11 cellular contexts compared by ENCODE assay signal in the genomic region with DNA sequence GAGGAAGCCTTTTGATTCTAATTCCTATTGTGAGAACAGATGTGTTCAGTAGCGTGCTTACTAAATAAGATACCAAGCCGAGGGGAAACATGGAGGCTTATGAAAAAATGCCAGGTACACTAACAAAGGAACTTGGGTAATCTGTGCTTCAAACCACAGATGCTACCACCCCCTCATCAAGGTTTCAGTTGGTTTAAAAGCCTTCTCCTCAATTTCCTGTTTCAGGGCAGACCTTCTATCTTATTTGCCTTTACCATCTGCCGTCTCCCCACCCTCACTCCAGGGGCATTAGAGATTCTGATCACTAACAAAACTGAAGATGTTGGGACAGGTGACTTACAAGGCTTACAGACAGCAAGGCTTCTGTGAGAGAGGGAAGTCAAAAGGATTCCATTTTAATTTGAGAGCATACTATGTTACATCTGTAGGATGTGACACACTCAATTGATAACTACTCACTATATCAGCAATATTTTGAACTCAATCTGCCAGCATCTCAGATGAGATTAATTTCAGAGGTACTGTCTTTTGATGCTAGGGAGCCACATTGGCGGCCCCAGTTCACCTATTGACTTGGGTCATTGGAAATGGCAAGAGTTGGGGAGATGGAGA.
DNase-seq lines count a peak whose midpoint lies in the region; ATAC-seq, FAIRE-seq and TF ChIP-seq lines count a peak whose summit lies in the region.
"Had no signal": no experiment of that assay in that cellular context is flagged by ENCODE, and none has a peak within 500 bp of the region (broad histone marks: within the 10 kb centered on the region; RNA-seq: fewer than 3 reads in every experiment).

No MANE protein-coding gene starts in this region.

- FAIRE-seq in RCC 7860 (lab: Jason Lieb, UNC) (no peak), D721Med (lab: Jason Lieb, UNC) (no peak)
- FAIRE-seq: G401.6 had no signal

- peak overlapping the region; percentile 73 for H3K27ac Mint-ChIP-seq in activated naive CD8-positive, alpha-beta T cell treated with anti-CD3 and anti-CD28 coated beads for 36 hours

- no peak for TF ChIP-seq CTCF in D721Med (IDR thresholded peaks at IDR 0.05; ENCODE audit: insufficient read depth, missing control alignments)

- H3K27me3 Mint-ChIP-seq in activated naive CD8-positive, alpha-beta T cell treated with anti-CD3 and anti-CD28 coated beads for 36 hours: no peaks in the 10 kb centered on the region

- peaks cover 27% of the 10 kb centered on the region for H3K4me1 Mint-ChIP-seq in activated naive CD8-positive, alpha-beta T cell treated with anti-CD3 and anti-CD28 coated beads for 36 hours

- peak; percentile 25 for DNase-seq in activated naive CD8-positive, alpha-beta T cell treated with anti-CD3 and anti-CD28 coated beads for 36 hours
- DNase-seq in NCI-H1048 (lab: John Stamatoyannopoulos, UW) (no peak), RCC 7860 (ENCODE audit: low spot score) (no peak), D721Med (ENCODE audit: insufficient read length, low spot score) (no peak), Kasumi-1 (lab: John Stamatoyannopoulos, UW) (no peak)
- DNase-seq: left cardiac atrium; stimulated activated CD4-positive, alpha-beta T cell treated with anti-CD3 and anti-CD28 coated beads, Interleukin-1b, Interleukin-23, amount 100 ng/mL, for 48 hours had no signal

- ATAC-seq in GM18508 (IDR thresholded peaks at IDR 0.05; ENCODE audit: insufficient read depth, unreplicated experiment) (peak; percentile 65), GM21381 (IDR thresholded peaks at IDR 0.05; ENCODE audit: unreplicated experiment) (peak; percentile 78), HG03354 (IDR thresholded peaks at IDR 0.05; ENCODE audit: poor library complexity, severe bottlenecking, unreplicated experiment) (peak; percentile 85)

- no peaks in the 10 kb centered on the region for H3K36me3 Mint-ChIP-seq in activated naive CD8-positive, alpha-beta T cell treated with anti-CD3 and anti-CD28 coated beads for 36 hours

- H3K9me3 Mint-ChIP-seq in activated naive CD8-positive, alpha-beta T cell treated with anti-CD3 and anti-CD28 coated beads for 36 hours: peaks cover 3% of the 10 kb centered on the region

- H3K4me3 Mint-ChIP-seq in activated naive CD8-positive, alpha-beta T cell treated with anti-CD3 and anti-CD28 coated beads for 36 hours: no peak overlapping the region
